Comparison of ENCODE assay signal across 10 cellular contexts in the genomic region with DNA sequence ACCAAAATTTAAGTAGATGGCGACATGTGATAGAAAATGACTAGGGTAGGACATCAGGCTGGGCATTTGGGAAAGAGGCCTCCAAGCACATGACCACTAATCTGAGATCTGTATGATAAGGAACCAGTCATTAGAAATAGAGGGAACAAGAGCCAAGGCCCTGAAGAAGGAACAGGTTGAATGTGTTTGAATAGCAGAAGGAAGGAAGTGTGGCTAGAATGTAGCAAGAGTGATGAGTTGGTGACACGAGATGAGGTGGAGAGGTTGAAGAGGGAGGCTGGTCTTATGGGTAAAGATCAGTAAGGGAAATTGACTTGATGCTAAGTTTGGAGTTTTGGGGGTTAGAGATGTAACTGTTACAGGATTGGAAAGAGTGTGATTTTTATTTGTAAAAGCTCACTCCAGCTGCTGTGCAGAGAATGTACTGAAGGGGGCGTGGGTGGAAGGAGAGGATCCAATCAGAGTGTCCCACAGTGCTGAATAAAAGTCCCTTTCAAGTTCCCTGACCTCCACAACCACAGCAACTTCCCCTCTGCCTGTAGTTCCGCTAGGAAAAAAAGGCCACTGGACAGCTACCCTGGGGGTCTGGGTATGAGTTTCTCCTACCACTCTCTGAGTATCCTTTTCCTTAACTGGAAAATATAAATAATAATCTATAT.
DNase-seq lines count a peak whose midpoint lies in the region; ATAC-seq, FAIRE-seq and TF ChIP-seq lines count a peak whose summit lies in the region.
"Had no signal": no experiment of that assay in that cellular context is flagged by ENCODE, and none has a peak within 500 bp of the region (broad histone marks: within the 10 kb centered on the region; RNA-seq: fewer than 3 reads in every experiment).

No MANE protein-coding gene starts in this region.

- FAIRE-seq in RCC 7860 (lab: Jason Lieb, UNC), result no peak

- H3K27ac Mint-ChIP-seq in glutamatergic neuron (ENCODE audit: unreplicated experiment), result no peak overlapping the region
- H3K27ac Mint-ChIP-seq in osteocyte (ENCODE audit: unreplicated experiment), result no peak overlapping the region

- no peak overlapping the region for H3K4me3 Mint-ChIP-seq in glutamatergic neuron (ENCODE audit: unreplicated experiment)
- no peak overlapping the region for H3K4me3 Mint-ChIP-seq in osteocyte (ENCODE audit: unreplicated experiment)

- peak; percentile 34 for DNase-seq in GM13976 (ENCODE audit: low spot score)
- peak; percentile 97 for DNase-seq in NOMO-1 treated with DMSO at 0.1 percent for 48 hours (lab: John Stamatoyannopoulos, UW; ENCODE audit: unreplicated experiment)
- DNase-seq in glutamatergic neuron, result peak; percentile 56
- DNase-seq in NCI-H2196 (lab: John Stamatoyannopoulos, UW; ENCODE audit: unreplicated experiment), result no peak
- no peak for DNase-seq in RCC 7860 (ENCODE audit: low spot score)
- no peak for DNase-seq in osteocyte (ENCODE audit: extremely low spot score, unreplicated experiment)
- DNase-seq: activated T-cell treated with anti-CD3 and anti-CD28 coated beads for 4 hours, PC-9 had no signal

- ATAC-seq in GM19395 (IDR thresholded peaks at IDR 0.05; ENCODE audit: unreplicated experiment), result no peak

- in situ Hi-C loops in GM13976 (cut with MboI; ENCODE audit: low sequenced_read_pairs, unreplicated experiment), result no loop called here

- H3K9me3 Mint-ChIP-seq in glutamatergic neuron (ENCODE audit: unreplicated experiment) (peaks cover 4% of the 10 kb centered on the region), osteocyte (ENCODE audit: unreplicated experiment) (peaks cover 6% of the 10 kb centered on the region)

- no peaks in the 10 kb centered on the region for H3K36me3 Mint-ChIP-seq in glutamatergic neuron (ENCODE audit: unreplicated experiment)
- no peaks in the 10 kb centered on the region for H3K36me3 Mint-ChIP-seq in osteocyte (ENCODE audit: unreplicated experiment)

- TF ChIP-seq CTCF in C4-2B (conservative IDR thresholded peaks at IDR 0.05) (peak; percentile 45), GM13976 (IDR thresholded peaks at IDR 0.05; ENCODE audit: borderline replicate concordance, control extremely low read depth, extremely low read depth, insufficient read depth, missing control alignments) (peak; percentile 12), glutamatergic neuron (IDR thresholded peaks at IDR 0.05; ENCODE audit: partially characterized antibody, unreplicated experiment) (peak; percentile 47), osteocyte (IDR thresholded peaks at IDR 0.05) (no peak)

- peaks cover 4% of the 10 kb centered on the region for H3K27me3 Mint-ChIP-seq in glutamatergic neuron (ENCODE audit: unreplicated experiment)
- peaks cover 45% of the 10 kb centered on the region for H3K27me3 Mint-ChIP-seq in osteocyte (ENCODE audit: unreplicated experiment)

- H3K4me1 Mint-ChIP-seq in glutamatergic neuron (ENCODE audit: low read depth, unreplicated experiment) (peaks cover 10% of the 10 kb centered on the region), osteocyte (ENCODE audit: unreplicated experiment) (peaks cover 6% of the 10 kb centered on the region)

- H3K27ac ChIP-seq in C4-2B, result no peak overlapping the region
- H3K27ac ChIP-seq: PC-9 had no signal

Comparison
In these comparisons a context has a peak if more than half of its experiments do, and no peak if none do; other contexts are left out.
1. DNase-seq: peak in GM13976 (single experiment), NOMO-1 treated with DMSO at 0.1 percent for 48 hours (single experiment) and glutamatergic neuron (single experiment); none in NCI-H2196 (single experiment), RCC 7860 (single experiment) and osteocyte (single experiment).